Comparison of ENCODE assay signal across 11 cellular contexts in genomic region chr11:100709233-100709999, GRCh38. TPM values are rescaled to one million over a fixed set of nuclear protein-coding genes. Genes with fewer than 3 reads are reported as not detected.
DNase-seq lines count a peak whose midpoint lies in the region; ATAC-seq, FAIRE-seq and TF ChIP-seq lines count a peak whose summit lies in the region.
"Had no signal": no experiment of that assay in that cellular context is flagged by ENCODE, and none has a peak within 500 bp of the region (broad histone marks: within the 10 kb centered on the region; RNA-seq: fewer than 3 reads in every experiment).

No MANE protein-coding gene starts in this region.

- no peaks in the 10 kb centered on the region for H3K27me3 Mint-ChIP-seq in activated CD4-positive, alpha-beta memory T cell treated with anti-CD3 and anti-CD28 coated beads for 36 hours

- CTCF ChIA-PET in activated CD4-positive, alpha-beta memory T cell treated with anti-CD3 and anti-CD28 coated beads for 36 hours (lab: Charles Lee), result no interaction called here

- peak; percentile 45 for DNase-seq in foreskin melanocyte
- DNase-seq in activated CD4-positive, alpha-beta memory T cell treated with anti-CD3 and anti-CD28 coated beads for 36 hours, result no peak
- no peak for DNase-seq in D721Med (ENCODE audit: insufficient read length, low spot score)
- DNase-seq in OCI-M2 (lab: John Stamatoyannopoulos, UW; ENCODE audit: unreplicated experiment), result no peak
- no peak for DNase-seq in right atrium auricular region (ENCODE audit: low spot score)
- DNase-seq: pancreas, SK-N-SH had no signal

- POLR2A ChIA-PET in activated CD4-positive, alpha-beta memory T cell treated with anti-CD3 and anti-CD28 coated beads for 36 hours (lab: Charles Lee), result no interaction called here

- no peaks in the 10 kb centered on the region for H3K4me1 Mint-ChIP-seq in activated CD4-positive, alpha-beta memory T cell treated with anti-CD3 and anti-CD28 coated beads for 36 hours (ENCODE audit: low read depth)

- no peak overlapping the region for H3K27ac Mint-ChIP-seq in activated CD4-positive, alpha-beta memory T cell treated with anti-CD3 and anti-CD28 coated beads for 36 hours

- H3K27me3 ChIP-seq in right atrium auricular region, result no peaks in the 10 kb centered on the region
- H3K27me3 ChIP-seq: gastroesophageal sphincter, pancreas had no signal

- no peaks in the 10 kb centered on the region for H3K9me3 ChIP-seq in right atrium auricular region
- H3K9me3 ChIP-seq: gastroesophageal sphincter, pancreas, SK-N-SH had no signal

- H3K4me3 ChIP-seq in right atrium auricular region, result no peak overlapping the region
- H3K4me3 ChIP-seq: gastroesophageal sphincter, pancreas had no signal

- no peak for TF ChIP-seq CTCF in D721Med (IDR thresholded peaks at IDR 0.05; ENCODE audit: insufficient read depth, missing control alignments)
- TF ChIP-seq CTCF in right atrium auricular region (IDR thresholded peaks at IDR 0.05), result no peak

- H3K27ac ChIP-seq in right atrium auricular region, result no peak overlapping the region
- H3K27ac ChIP-seq: gastroesophageal sphincter, pancreas had no signal

- no peaks in the 10 kb centered on the region for H3K36me3 ChIP-seq in right atrium auricular region
- H3K36me3 ChIP-seq: gastroesophageal sphincter, pancreas had no signal

- H3K4me1 ChIP-seq in right atrium auricular region, result no peaks in the 10 kb centered on the region
- H3K4me1 ChIP-seq: pancreas had no signal

- no peak overlapping the region for H3K4me3 Mint-ChIP-seq in activated CD4-positive, alpha-beta memory T cell treated with anti-CD3 and anti-CD28 coated beads for 36 hours

- intact Hi-C loops in activated CD4-positive, alpha-beta memory T cell treated with anti-CD3 and anti-CD28 coated beads for 36 hours (cut with micrococcal nuclease), result no loop called here

- FAIRE-seq in D721Med (lab: Jason Lieb, UNC), result no peak
- FAIRE-seq: pancreas had no signal

- H3K9me3 Mint-ChIP-seq in activated CD4-positive, alpha-beta memory T cell treated with anti-CD3 and anti-CD28 coated beads for 36 hours, result no peaks in the 10 kb centered on the region

- H3K36me3 Mint-ChIP-seq in activated CD4-positive, alpha-beta memory T cell treated with anti-CD3 and anti-CD28 coated beads for 36 hours, result no peaks in the 10 kb centered on the region

- ATAC-seq in GM18498 (IDR thresholded peaks at IDR 0.05; ENCODE audit: unreplicated experiment) (peak; percentile 69), GM21619 (IDR thresholded peaks at IDR 0.05; ENCODE audit: unreplicated experiment) (peak; percentile 68), HG03469 (IDR thresholded peaks at IDR 0.05; ENCODE audit: unreplicated experiment) (peak; percentile 65)
- ATAC-seq: gastroesophageal sphincter, pancreas had no signal

RNA-seq across cellular contexts. Expression of gene ARHGAP42, which starts 22.3 kb away (rescaled TPM):
- total RNA-seq in activated CD4-positive, alpha-beta memory T cell treated with anti-CD3 and anti-CD28 coated beads for 36 hours, result not detected
- 10 to 100 TPM in 1 of 2 donors, 1 to 10 TPM in 1; 6.1 to 12.1 TPM for total RNA-seq in right atrium auricular region

Comparison
In these comparisons a context has a peak if more than half of its experiments do, and no peak if none do; other contexts are left out.
1. RNA of gene ARHGAP42, which starts 22.3 kb away (total RNA-seq): 6.1 to 12.1 TPM in right atrium auricular region; not detected in activated CD4-positive, alpha-beta memory T cell treated with anti-CD3 and anti-CD28 coated beads for 36 hours; every median in the first group is over 4 times any median in the second.
2. Peak in every context shown above with its lines, with median percentiles within 50 percentile points of each other: ATAC-seq.